ENCODE assay signal across 30 cellular contexts in genomic region chr1:33273961-33274371, GRCh38. TPM values are rescaled to one million over a fixed set of nuclear protein-coding genes. Genes with fewer than 3 reads are reported as not detected.
A peak's percentile ranks its signal among the peaks of the same experiment; 100 is the strongest.
DNase-seq lines count a peak whose midpoint lies in the region; ATAC-seq and TF ChIP-seq lines count a peak whose summit lies in the region.
"Had no signal": no experiment of that assay in that cellular context is flagged by ENCODE, and none has a peak within 500 bp of the region (broad histone marks: within the 10 kb centered on the region; RNA-seq: fewer than 3 reads in every experiment).

No MANE protein-coding gene starts in this region.

- no peaks in the 10 kb centered on the region for H3K9me2 ChIP-seq in PC-3 (replicated peaks; ENCODE audit: low read length)

- no peaks in the 10 kb centered on the region for H3K27me3 Mint-ChIP-seq in activated CD4-positive, alpha-beta T cell treated with anti-CD3 and anti-CD28 coated beads for 36 hours
- no peaks in the 10 kb centered on the region for H3K27me3 Mint-ChIP-seq in type B pancreatic cell
- H3K27me3 Mint-ChIP-seq: activated CD4-positive, alpha-beta memory T cell treated with anti-CD3 and anti-CD28 coated beads for 36 hours; stimulated activated memory B cell treated with anti-CD40 and anti-IgM and Interleukin-4, amounts not matched to agents 10 μg/mL and 1 μg/mL and 100 μg/mL, for 72 hours had no signal

- intact Hi-C loops in activated CD4-positive, alpha-beta T cell treated with anti-CD3 and anti-CD28 coated beads for 36 hours (cut with DNase I, micrococcal nuclease): no loop called here
- intact Hi-C loops in PC-3 (cut with micrococcal nuclease): no loop called here
- intact Hi-C loops in upper lobe of right lung (cut with DNase I): no loop called here

- TF ChIP-seq CTCF in PC-3 (conservative IDR thresholded peaks at IDR 0.05; ENCODE audit: low read depth, low read length) (no peak), foreskin keratinocyte (conservative IDR thresholded peaks at IDR 0.05) (no peak), upper lobe of right lung (IDR thresholded peaks at IDR 0.05) (no peak), type B pancreatic cell (conservative IDR thresholded peaks at IDR 0.05) (no peak)

- no peaks in the 10 kb centered on the region for H3K79me2 ChIP-seq in PC-3 (ENCODE audit: low read length)

- H3K4me3 ChIP-seq in PC-3 (ENCODE audit: low read length) (no peak overlapping the region), upper lobe of right lung (no peak overlapping the region)
- H3K4me3 ChIP-seq: heart right ventricle, right lobe of liver, SK-N-MC, upper lobe of left lung had no signal

- peaks cover 22% of the 10 kb centered on the region for H3K4me1 Mint-ChIP-seq in activated CD4-positive, alpha-beta T cell treated with anti-CD3 and anti-CD28 coated beads for 36 hours
- H3K4me1 Mint-ChIP-seq in type B pancreatic cell (ENCODE audit: unreplicated experiment): peaks cover 36% of the 10 kb centered on the region

- H3K4me1 ChIP-seq in PC-3 (ENCODE audit: insufficient read depth, low read length) (peaks cover 4% of the 10 kb centered on the region; the same call in 1 of the 2 replicates), foreskin keratinocyte (no peaks in the 10 kb centered on the region), upper lobe of right lung (peaks cover under 1% of the 10 kb centered on the region)
- H3K4me1 ChIP-seq: right lobe of liver had no signal

- CTCF ChIA-PET in activated CD4-positive, alpha-beta T cell treated with anti-CD3 and anti-CD28 coated beads for 36 hours (lab: Charles Lee): interaction anchor here (0.6 to 1.4 kb wide), 5 partner anchors 13 to 753 kb away, joined by 3 to 5 read pairs (median 3); no protein-coding TSS in a partner anchor
- CTCF ChIA-PET in PC-3 (lab: Charles Lee): no interaction called here

- no peak for ATAC-seq in activated CD4-positive, alpha-beta T cell treated with anti-CD3 and anti-CD28 coated beads for 36 hours
- ATAC-seq in PC-3: peak; percentile 38
- ATAC-seq in foreskin keratinocyte: peak; percentile 41
- no peak for ATAC-seq in upper lobe of right lung
- ATAC-seq in GM18907 (IDR thresholded peaks at IDR 0.05; ENCODE audit: unreplicated experiment): no peak
- ATAC-seq: esophagus mucosa; heart right ventricle; stimulated activated memory B cell treated with anti-CD40 and anti-IgM and Interleukin-4, amounts not matched to agents 10 μg/mL and 1 μg/mL and 100 μg/mL, for 72 hours had no signal

- POLR2A ChIA-PET in activated CD4-positive, alpha-beta T cell treated with anti-CD3 and anti-CD28 coated beads for 36 hours (lab: Charles Lee): no interaction called here
- POLR2A ChIA-PET in PC-3 (lab: Charles Lee; ENCODE audit: unreplicated experiment): no interaction called here

- no peaks in the 10 kb centered on the region for H3F3A ChIP-seq in PC-3 (ENCODE audit: low read length, unreplicated experiment)

- no peak overlapping the region for H3K9ac ChIP-seq in PC-3 (ENCODE audit: low read length)

- no peak overlapping the region for H3K27ac ChIP-seq in PC-3 (ENCODE audit: low read length)
- no peak overlapping the region for H3K27ac ChIP-seq in foreskin keratinocyte
- no peak overlapping the region for H3K27ac ChIP-seq in upper lobe of right lung
- H3K27ac ChIP-seq: 22Rv1, brain microvascular endothelial cell, C4-2B, right lobe of liver had no signal

- BruUV-seq in PC-3 (replicated peaks; lab: Mats Ljungman, UMichigan): no TSS peak

- peak overlapping the region; percentile 29 for H3K27ac Mint-ChIP-seq in activated CD4-positive, alpha-beta T cell treated with anti-CD3 and anti-CD28 coated beads for 36 hours
- H3K27ac Mint-ChIP-seq in type B pancreatic cell: no peak overlapping the region
- H3K27ac Mint-ChIP-seq: stimulated activated memory B cell treated with anti-CD40 and anti-IgM and Interleukin-4, amounts not matched to agents 10 μg/mL and 1 μg/mL and 100 μg/mL, for 72 hours had no signal

- no peak overlapping the region for H2AFZ ChIP-seq in PC-3 (ENCODE audit: low read length)

- H3K27me3 ChIP-seq in PC-3 (ENCODE audit: low read length) (no peaks in the 10 kb centered on the region), foreskin keratinocyte (no peaks in the 10 kb centered on the region), upper lobe of right lung (no peaks in the 10 kb centered on the region)
- H3K27me3 ChIP-seq: brain microvascular endothelial cell, heart right ventricle, right lobe of liver, upper lobe of left lung had no signal

- no peak overlapping the region for H3K4me2 ChIP-seq in PC-3 (ENCODE audit: low read length)

- peaks cover 4% of the 10 kb centered on the region for H3K36me3 Mint-ChIP-seq in activated CD4-positive, alpha-beta T cell treated with anti-CD3 and anti-CD28 coated beads for 36 hours (ENCODE audit: low read depth)
- peaks cover 12% of the 10 kb centered on the region for H3K36me3 Mint-ChIP-seq in type B pancreatic cell
- H3K36me3 Mint-ChIP-seq: activated CD4-positive, alpha-beta memory T cell treated with anti-CD3 and anti-CD28 coated beads for 36 hours had no signal

- H3K9me3 Mint-ChIP-seq in activated CD4-positive, alpha-beta T cell treated with anti-CD3 and anti-CD28 coated beads for 36 hours (ENCODE audit: low read depth): no peaks in the 10 kb centered on the region
- no peaks in the 10 kb centered on the region for H3K9me3 Mint-ChIP-seq in type B pancreatic cell
- H3K9me3 Mint-ChIP-seq: activated CD4-positive, alpha-beta memory T cell treated with anti-CD3 and anti-CD28 coated beads for 36 hours; stimulated activated memory B cell treated with anti-CD40 and anti-IgM and Interleukin-4, amounts not matched to agents 10 μg/mL and 1 μg/mL and 100 μg/mL, for 72 hours had no signal

- no peak overlapping the region for H3K4me3 Mint-ChIP-seq in activated CD4-positive, alpha-beta T cell treated with anti-CD3 and anti-CD28 coated beads for 36 hours
- no peak overlapping the region for H3K4me3 Mint-ChIP-seq in type B pancreatic cell
- H3K4me3 Mint-ChIP-seq: activated CD4-positive, alpha-beta memory T cell treated with anti-CD3 and anti-CD28 coated beads for 36 hours; stimulated activated memory B cell treated with anti-CD40 and anti-IgM and Interleukin-4, amounts not matched to agents 10 μg/mL and 1 μg/mL and 100 μg/mL, for 72 hours had no signal

- H4K20me1 ChIP-seq in PC-3 (ENCODE audit: low read length): no peaks in the 10 kb centered on the region

- H3K36me3 ChIP-seq in PC-3 (ENCODE audit: low read depth, low read length) (no peaks in the 10 kb centered on the region), upper lobe of right lung (peaks cover 23% of the 10 kb centered on the region)

- DNase-seq in activated CD4-positive, alpha-beta T cell treated with anti-CD3 and anti-CD28 coated beads for 36 hours: no peak
- no peak for DNase-seq in activated CD4-positive, alpha-beta T cell treated with anti-CD3 and anti-CD28 coated beads, Interleukin-2, amount 50 U/mL, for 1 hour
- DNase-seq in PC-3: peak; percentile 60
- no peak for DNase-seq in foreskin keratinocyte
- peak; percentile 21 for DNase-seq in upper lobe of right lung
- DNase-seq in activated CD8-positive, alpha-beta memory T cell treated with anti-CD3 and anti-CD28 coated beads, Interleukin-2, amount 50 U/mL, for 4 hours: no peak
- DNase-seq in type B pancreatic cell (ENCODE audit: extremely low spot score, unreplicated experiment): no peak
- DNase-seq: activated CD4-positive, alpha-beta memory T cell treated with anti-CD3 and anti-CD28 coated beads for 36 hours; activated T-cell treated with anti-CD3 and anti-CD28 coated beads for 4 hours; brain microvascular endothelial cell; effector memory CD4-positive, alpha-beta T cell; foreskin fibroblast; heart right ventricle; kidney glomerular epithelial cell; NCI-H1417 treated with DMSO at 0.1 percent for 48 hours; NCI-H446; NCI-H82; stimulated activated CD4-positive, alpha-beta T cell treated with anti-CD3 and anti-CD28 coated beads, Interleukin-12 subunit alpha, Interleukin-12 subunit beta, amount 100 ng/mL, for 4 hours; stimulated activated CD4-positive, alpha-beta T cell treated with anti-CD3 and anti-CD28 coated beads, Interleukin-4, amount 100 ng/mL, for 24 hours; substantia nigra; upper lobe of left lung had no signal

- H3K9me3 ChIP-seq in PC-3 (ENCODE audit: low read length) (no peaks in the 10 kb centered on the region), upper lobe of right lung (no peaks in the 10 kb centered on the region)
- H3K9me3 ChIP-seq: heart right ventricle, right lobe of liver, upper lobe of left lung had no signal

RNA-seq across cellular contexts. Expression of gene ZNF362, which starts 17.7 kb away (rescaled TPM):
- total RNA-seq in activated CD4-positive, alpha-beta T cell treated with anti-CD3 and anti-CD28 coated beads for 36 hours: 10 to 100 TPM; 10.2 to 11.7 TPM
- total RNA-seq in PC-3 (2014; rRNA removed) (10.8 and 17.0 TPM in 2 replicates), foreskin keratinocyte (9.7 and 9.9 TPM in 2 replicates), upper lobe of right lung (31.8 TPM), type B pancreatic cell (ENCODE audit: low replicate concordance) (49.0 and 66.5 TPM in 2 replicates)
- polyA plus RNA-seq in foreskin keratinocyte: 7.1 and 7.3 TPM in 2 replicates

RNA-seq across cellular contexts. Expression of gene A3GALT2, which starts 46.9 kb away (rescaled TPM):
- not detected for total RNA-seq in activated CD4-positive, alpha-beta T cell treated with anti-CD3 and anti-CD28 coated beads for 36 hours
- total RNA-seq in PC-3 (2014; rRNA removed) (0.58 TPM in 1 of 2 replicates, not detected in the other), foreskin keratinocyte (not detected in 2 replicates), upper lobe of right lung (not detected), type B pancreatic cell (ENCODE audit: low replicate concordance) (0.29 TPM in 1 of 2 replicates, not detected in the other)
- not detected in 2 replicates for polyA plus RNA-seq in foreskin keratinocyte
- total RNA-seq: activated CD4-positive, alpha-beta memory T cell treated with anti-CD3 and anti-CD28 coated beads for 36 hours; esophagus mucosa; lung microvascular endothelial cell; right lobe of liver; T-helper 1 cell treated with Interleukin-12 subunit alpha and Interleukin-12 subunit beta and Interleukin-4 antibody, amounts not matched to agents 30 ng/mL and 1 ng/mL, for 36 hours had no signal
- polyA plus RNA-seq: heart right ventricle had no signal

Comparison
In these comparisons a context has a peak if more than half of its experiments do, and no peak if none do; other contexts are left out.
1. ATAC-seq: peak in PC-3 (single experiment) and foreskin keratinocyte (single experiment); none in activated CD4-positive, alpha-beta T cell treated with anti-CD3 and anti-CD28 coated beads for 36 hours (single experiment), upper lobe of right lung (single experiment) and GM18907 (single experiment).
2. DNase-seq: peak in PC-3 (single experiment) and upper lobe of right lung (single experiment); none in activated CD4-positive, alpha-beta T cell treated with anti-CD3 and anti-CD28 coated beads for 36 hours (single experiment), activated CD4-positive, alpha-beta T cell treated with anti-CD3 and anti-CD28 coated beads, Interleukin-2, amount 50 U/mL, for 1 hour (single experiment), foreskin keratinocyte (0 of 2), activated CD8-positive, alpha-beta memory T cell treated with anti-CD3 and anti-CD28 coated beads, Interleukin-2, amount 50 U/mL, for 4 hours (single experiment) and type B pancreatic cell (single experiment).